ENCODE assay signal across 22 cellular contexts in genomic region chr1:156253634-156254033, GRCh38. TPM values are rescaled to one million over a fixed set of nuclear protein-coding genes. Genes with fewer than 3 reads are reported as not detected.
A peak's percentile ranks its signal among the peaks of the same experiment; 100 is the strongest.
DNase-seq lines count a peak whose midpoint lies in the region; ATAC-seq lines count a peak whose summit lies in the region.
"Had no signal": no experiment of that assay in that cellular context is flagged by ENCODE, and none has a peak within 500 bp of the region (broad histone marks: within the 10 kb centered on the region; RNA-seq: fewer than 3 reads in every experiment).

No MANE protein-coding gene starts in this region.

- H3K9me3 ChIP-seq in naive thymus-derived CD4-positive, alpha-beta T cell (ENCODE audit: control insufficient read depth in 2 of 3, low read length in 3 of 3) = no peaks in the 10 kb centered on the region
- H3K9me3 ChIP-seq: A549, BE2C, body of pancreas, pancreas had no signal

- no peaks in the 10 kb centered on the region for H3K4me1 ChIP-seq in naive thymus-derived CD4-positive, alpha-beta T cell (ENCODE audit: control insufficient read depth in 2 of 2, insufficient read depth in 2 of 2, low read length in 2 of 2)
- H3K4me1 ChIP-seq: A549, body of pancreas, pancreas had no signal

- peaks cover 87% of the 10 kb centered on the region for H3K36me3 Mint-ChIP-seq in activated T-cell treated with anti-CD3 and anti-CD28 coated beads, Interleukin-2, amount 50 U/mL, for 24 hours (ENCODE audit: low read depth)
- H3K36me3 Mint-ChIP-seq in activated CD8-positive, alpha-beta T cell treated with anti-CD3 and anti-CD28 coated beads, Interleukin-2, amount 10 ng/mL, durations not matched to agents 7 days and 5 days (ENCODE audit: low read depth) = peaks cover 58% of the 10 kb centered on the region
- peaks cover 11 to 35% (median 23%) of the 10 kb centered on the region in 5 donors for H3K36me3 Mint-ChIP-seq in naive thymus-derived CD4-positive, alpha-beta T cell

- H3K4me1 Mint-ChIP-seq in activated T-cell treated with anti-CD3 and anti-CD28 coated beads, Interleukin-2, amount 50 U/mL, for 24 hours (ENCODE audit: low read depth) = peaks cover 2% of the 10 kb centered on the region
- H3K4me1 Mint-ChIP-seq in activated CD8-positive, alpha-beta T cell treated with anti-CD3 and anti-CD28 coated beads, Interleukin-2, amount 10 ng/mL, durations not matched to agents 7 days and 5 days (ENCODE audit: low read depth) = peaks cover 43% of the 10 kb centered on the region
- H3K4me1 Mint-ChIP-seq in naive thymus-derived CD4-positive, alpha-beta T cell = peaks cover 0 to 22% (median 5%) of the 10 kb centered on the region in 7 donors
- H3K4me1 Mint-ChIP-seq: memory B cell had no signal

- H3K27me3 Mint-ChIP-seq in activated T-cell treated with anti-CD3 and anti-CD28 coated beads, Interleukin-2, amount 50 U/mL, for 24 hours = no peaks in the 10 kb centered on the region
- H3K27me3 Mint-ChIP-seq in activated CD8-positive, alpha-beta T cell treated with anti-CD3 and anti-CD28 coated beads, Interleukin-2, amount 10 ng/mL, durations not matched to agents 7 days and 5 days (ENCODE audit: low read depth) = no peaks in the 10 kb centered on the region
- no peaks in the 10 kb centered on the region for H3K27me3 Mint-ChIP-seq in naive thymus-derived CD4-positive, alpha-beta T cell
- H3K27me3 Mint-ChIP-seq: activated naive CD4-positive, alpha-beta T cell treated with anti-CD3 and anti-CD28 coated beads, Interleukin-2, amount 10 ng/mL, durations not matched to agents 7 days and 5 days; memory B cell had no signal

- H3K27ac ChIP-seq in naive thymus-derived CD4-positive, alpha-beta T cell (ENCODE audit: low read depth, low read length) = no peak overlapping the region
- H3K27ac ChIP-seq: A549, body of pancreas, KMS-11, pancreas had no signal

- ATAC-seq in activated CD8-positive, alpha-beta T cell treated with anti-CD3 and anti-CD28 coated beads, Interleukin-2, amount 10 ng/mL, durations not matched to agents 7 days and 5 days = no peak
- ATAC-seq in naive thymus-derived CD4-positive, alpha-beta T cell = no peak
- ATAC-seq in GM21526 (IDR thresholded peaks at IDR 0.05; ENCODE audit: low FRiP score, unreplicated experiment) = no peak
- ATAC-seq: A549, body of pancreas, left cardiac atrium, pancreas, Right ventricle myocardium inferior, sciatic nerve had no signal

- no peaks in the 10 kb centered on the region for H3K9me3 Mint-ChIP-seq in activated T-cell treated with anti-CD3 and anti-CD28 coated beads, Interleukin-2, amount 50 U/mL, for 24 hours
- H3K9me3 Mint-ChIP-seq in activated CD8-positive, alpha-beta T cell treated with anti-CD3 and anti-CD28 coated beads, Interleukin-2, amount 10 ng/mL, durations not matched to agents 7 days and 5 days (ENCODE audit: insufficient read depth) = no peaks in the 10 kb centered on the region
- H3K9me3 Mint-ChIP-seq in naive thymus-derived CD4-positive, alpha-beta T cell = no peaks in the 10 kb centered on the region
- H3K9me3 Mint-ChIP-seq: activated naive CD4-positive, alpha-beta T cell treated with anti-CD3 and anti-CD28 coated beads, Interleukin-2, amount 10 ng/mL, durations not matched to agents 7 days and 5 days; memory B cell had no signal

- POLR2A ChIA-PET in activated CD8-positive, alpha-beta T cell treated with anti-CD3 and anti-CD28 coated beads, Interleukin-2, amount 10 ng/mL, durations not matched to agents 7 days and 5 days (lab: Charles Lee) = interaction anchor here (0.7 kb wide), 1 partner anchor 29 kb away, joined by 3 read pairs; the partner anchor contains the start of gene SMG5
- POLR2A ChIA-PET in naive thymus-derived CD4-positive, alpha-beta T cell (lab: Charles Lee) = no interaction called here

- no peak overlapping the region for H3K4me3 Mint-ChIP-seq in activated T-cell treated with anti-CD3 and anti-CD28 coated beads, Interleukin-2, amount 50 U/mL, for 24 hours
- no peak overlapping the region for H3K4me3 Mint-ChIP-seq in activated CD8-positive, alpha-beta T cell treated with anti-CD3 and anti-CD28 coated beads, Interleukin-2, amount 10 ng/mL, durations not matched to agents 7 days and 5 days
- H3K4me3 Mint-ChIP-seq in naive thymus-derived CD4-positive, alpha-beta T cell = no peak overlapping the region
- H3K4me3 Mint-ChIP-seq: activated naive CD4-positive, alpha-beta T cell treated with anti-CD3 and anti-CD28 coated beads, Interleukin-2, amount 10 ng/mL, durations not matched to agents 7 days and 5 days; memory B cell had no signal

- peak overlapping the region; percentile 81 for H3K27ac Mint-ChIP-seq in activated T-cell treated with anti-CD3 and anti-CD28 coated beads, Interleukin-2, amount 50 U/mL, for 24 hours
- peak overlapping the region; percentile 28 for H3K27ac Mint-ChIP-seq in activated CD8-positive, alpha-beta T cell treated with anti-CD3 and anti-CD28 coated beads, Interleukin-2, amount 10 ng/mL, durations not matched to agents 7 days and 5 days
- H3K27ac Mint-ChIP-seq in naive thymus-derived CD4-positive, alpha-beta T cell = peak overlapping the region in 7 of 9 donors; percentile 9 to 66 (median 32)
- H3K27ac Mint-ChIP-seq: activated naive CD4-positive, alpha-beta T cell treated with anti-CD3 and anti-CD28 coated beads, Interleukin-2, amount 10 ng/mL, durations not matched to agents 7 days and 5 days; memory B cell had no signal

- H3K36me3 ChIP-seq in naive thymus-derived CD4-positive, alpha-beta T cell (ENCODE audit: control insufficient read depth in 2 of 3, insufficient read depth in 3 of 3, low read length in 3 of 3) = peaks cover 18 to 88% (median 23%) of the 10 kb centered on the region in 3 experiments

- CTCF ChIA-PET in activated CD8-positive, alpha-beta T cell treated with anti-CD3 and anti-CD28 coated beads, Interleukin-2, amount 10 ng/mL, durations not matched to agents 7 days and 5 days (lab: Charles Lee) = no interaction called here
- CTCF ChIA-PET in naive thymus-derived CD4-positive, alpha-beta T cell (lab: Charles Lee) = no interaction called here

- H3K4me3 ChIP-seq in naive thymus-derived CD4-positive, alpha-beta T cell (ENCODE audit: low read length) = no peak overlapping the region
- H3K4me3 ChIP-seq: A549, body of pancreas, pancreas had no signal

- H3K27me3 ChIP-seq in naive thymus-derived CD4-positive, alpha-beta T cell (ENCODE audit: control insufficient read depth in 2 of 2, insufficient read depth in 2 of 2, low read length in 2 of 2) = no peaks in the 10 kb centered on the region
- H3K27me3 ChIP-seq: BE2C, body of pancreas, pancreas had no signal

- no peak for DNase-seq in activated T-cell treated with anti-CD3 and anti-CD28 coated beads, Interleukin-2, amount 50 U/mL, for 24 hours
- no peak for DNase-seq in activated T-cell treated with anti-CD3 and anti-CD28 coated beads, Interleukin-2, amount 50 U/mL, for 1 hour
- no peak for DNase-seq in activated CD8-positive, alpha-beta T cell treated with anti-CD3 and anti-CD28 coated beads, Interleukin-2, amount 10 ng/mL, durations not matched to agents 7 days and 5 days
- DNase-seq in naive thymus-derived CD4-positive, alpha-beta T cell = no peak
- DNase-seq in NCI-H524 treated with DMSO at 0.1 percent for 48 hours (lab: John Stamatoyannopoulos, UW) = no peak
- DNase-seq: activated naive CD4-positive, alpha-beta T cell treated with anti-CD3 and anti-CD28 coated beads, Interleukin-2, amount 10 ng/mL, durations not matched to agents 7 days and 5 days; BE2C; body of pancreas; Calu3; cortex of kidney; left cardiac atrium; MV-4-11; NCI-H187; NCI-H2227 treated with DMSO at 0.1 percent for 48 hours; NCI-H82; pancreas had no signal

- intact Hi-C loops in naive thymus-derived CD4-positive, alpha-beta T cell (cut with micrococcal nuclease) = no loop called here

RNA-seq across cellular contexts. Expression of gene PAQR6, which starts 5.8 kb away (rescaled TPM):
- 1 to 10 TPM; 8.6 to 9.9 TPM for total RNA-seq in activated CD8-positive, alpha-beta T cell treated with anti-CD3 and anti-CD28 coated beads, Interleukin-2, amount 10 ng/mL, durations not matched to agents 7 days and 5 days
- total RNA-seq in naive thymus-derived CD4-positive, alpha-beta T cell = 1 to 10 TPM; 1.4 to 6.2 (median 2.9) TPM
- under 1 TPM in 1 of 2 donors, not detected in 1; 0.22 TPM for polyA plus RNA-seq in naive thymus-derived CD4-positive, alpha-beta T cell

RNA-seq across cellular contexts. Expression of gene BGLAP, which starts 11.7 kb away (rescaled TPM):
- total RNA-seq in activated CD8-positive, alpha-beta T cell treated with anti-CD3 and anti-CD28 coated beads, Interleukin-2, amount 10 ng/mL, durations not matched to agents 7 days and 5 days = 1 to 10 TPM; 2.8 TPM
- total RNA-seq in naive thymus-derived CD4-positive, alpha-beta T cell = 1 to 10 TPM; 2.8 to 7.4 (median 4.9) TPM
- polyA plus RNA-seq in naive thymus-derived CD4-positive, alpha-beta T cell = under 1 TPM in 1 of 2 donors, not detected in 1; 0.33 TPM

RNA-seq across cellular contexts. Expression of gene SMG5, which starts 29.0 kb away (rescaled TPM):
- total RNA-seq in activated CD8-positive, alpha-beta T cell treated with anti-CD3 and anti-CD28 coated beads, Interleukin-2, amount 10 ng/mL, durations not matched to agents 7 days and 5 days = 10 to 100 TPM; 75.2 to 78.2 TPM
- total RNA-seq in naive thymus-derived CD4-positive, alpha-beta T cell = 10 to 100 TPM; 65.7 to 74.0 (median 69.4) TPM
- polyA plus RNA-seq in naive thymus-derived CD4-positive, alpha-beta T cell = 10 to 100 TPM; 14.4 to 38.4 TPM

RNA-seq across cellular contexts. Expression of gene TMEM79, which starts 30.5 kb away (rescaled TPM):
- total RNA-seq in activated CD8-positive, alpha-beta T cell treated with anti-CD3 and anti-CD28 coated beads, Interleukin-2, amount 10 ng/mL, durations not matched to agents 7 days and 5 days = 10 to 100 TPM in 1 of 2 experiments, 1 to 10 TPM in 1; 9.1 to 11.0 TPM
- 10 to 100 TPM in 3 of 5 experiments, 1 to 10 TPM in 2; 4.3 to 18.6 (median 11.2) TPM for total RNA-seq in naive thymus-derived CD4-positive, alpha-beta T cell
- polyA plus RNA-seq in naive thymus-derived CD4-positive, alpha-beta T cell = 1 to 10 TPM; 6.5 to 9.8 TPM

RNA-seq across cellular contexts. Expression of gene PMF1, which starts 40.8 kb away (rescaled TPM):
- total RNA-seq in activated CD8-positive, alpha-beta T cell treated with anti-CD3 and anti-CD28 coated beads, Interleukin-2, amount 10 ng/mL, durations not matched to agents 7 days and 5 days = 10 to 100 TPM; 72.3 to 77.3 TPM
- 10 to 100 TPM; 42.2 to 76.1 (median 58.2) TPM for total RNA-seq in naive thymus-derived CD4-positive, alpha-beta T cell
- 10 to 100 TPM; 72.4 to 81.2 TPM for polyA plus RNA-seq in naive thymus-derived CD4-positive, alpha-beta T cell

Comparison
In these comparisons a context has a peak if more than half of its experiments do, and no peak if none do; other contexts are left out.
1. H3K27ac Mint-ChIP-seq: peak in every context shown above with its lines; median percentile 81 in activated T-cell treated with anti-CD3 and anti-CD28 coated beads, Interleukin-2, amount 50 U/mL, for 24 hours; 32 in naive thymus-derived CD4-positive, alpha-beta T cell; 28 in activated CD8-positive, alpha-beta T cell treated with anti-CD3 and anti-CD28 coated beads, Interleukin-2, amount 10 ng/mL, durations not matched to agents 7 days and 5 days.